8 cellular contexts compared by ENCODE assay signal in genomic region chr3:170414202-170414663, GRCh38.
DNase-seq lines count a peak whose midpoint lies in the region; ATAC-seq and TF ChIP-seq lines count a peak whose summit lies in the region.

No MANE protein-coding gene starts in this region.

- ATAC-seq in HG02588 (IDR thresholded peaks at IDR 0.05; ENCODE audit: unreplicated experiment) = no peak

- no peak overlapping the region for H3K4me3 ChIP-seq in AG04449 (ENCODE audit: low read depth, low read length)

- POLR2A ChIA-PET in AG04449 (lab: Yijun Ruan, JAX) = interaction anchor here (0.6 to 1.3 kb wide), 4 partner anchors 17 to 451 kb away, joined by 3 to 4 read pairs (median 3); no protein-coding TSS in a partner anchor

- peak; percentile 83 for TF ChIP-seq CTCF in AG04449 (IDR thresholded peaks at IDR 0.05; ENCODE audit: insufficient read depth, low read length, missing control alignments)
- TF ChIP-seq CTCF in GM10266 (IDR thresholded peaks at IDR 0.05; ENCODE audit: control insufficient read depth, insufficient read depth, low read depth, missing control alignments) = peak; percentile 99

- DNase-seq in AG04449 (ENCODE audit: low read depth, low spot score) (peak; percentile 72), GM10266 (ENCODE audit: extremely low spot score) (peak; percentile 80), HS-27A (ENCODE audit: low read depth) (peak; percentile 80), NCI-H774 (lab: John Stamatoyannopoulos, UW) (peak; percentile 80), germinal center (ENCODE audit: low spot score) (peak; percentile 57), pons (ENCODE audit: low spot score) (peak; percentile 90)
- DNase-seq in activated T-cell treated with anti-CD3 and anti-CD28 coated beads, Interleukin-2, amount 50 U/mL, for 48 hours = peak; percentile 39 to 46

- CTCF ChIA-PET in AG04449 (lab: Yijun Ruan, JAX) = interaction anchor here (0.6 to 12.3 kb wide), 68 partner anchors 9 to 546 kb away, joined by 3 to 493 read pairs (median 4); partner anchors contain the start of genes RPL22L1 and SLC7A14
